24 cellular contexts compared by ENCODE assay signal in the genomic region with DNA sequence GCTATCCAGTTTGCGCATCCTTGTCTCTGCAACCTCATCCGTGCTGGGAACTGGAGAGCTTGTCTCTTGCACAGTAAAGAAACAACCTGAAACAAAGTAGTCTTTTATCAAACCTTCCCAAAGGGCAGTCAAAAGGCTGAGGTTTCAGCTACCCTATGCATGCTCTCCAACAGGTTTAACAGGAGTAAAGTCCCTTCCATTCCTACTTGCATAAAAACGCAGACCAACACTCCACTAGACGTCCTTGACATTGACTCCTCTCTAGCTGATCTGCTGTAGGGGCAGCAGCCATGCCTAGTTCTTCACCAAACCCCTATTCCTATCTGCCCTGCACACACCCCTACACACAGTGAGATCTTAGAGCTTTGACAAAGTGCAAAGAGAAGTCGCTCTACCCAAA. TPM values are rescaled to one million over a fixed set of nuclear protein-coding genes. Genes with fewer than 3 reads are reported as not detected.
"Had no signal": no experiment of that assay in that cellular context is flagged by ENCODE, and none has a peak within 500 bp of the region (broad histone marks: within the 10 kb centered on the region; RNA-seq: fewer than 3 reads in every experiment).

No MANE protein-coding gene starts in this region.

- H3K9me3 ChIP-seq: mucosa of descending colon, ovary, right atrium auricular region, suprapubic skin, upper lobe of left lung had no signal

- H3K27ac ChIP-seq: hepatocyte, left ventricle myocardium inferior, ovary, suprapubic skin, tibial nerve, upper lobe of left lung had no signal

- H3K27ac Mint-ChIP-seq: naive thymus-derived CD4-positive, alpha-beta T cell; natural killer cell treated with Interleukin-12 subunit alpha and Interleukin-12 subunit beta and Interleukin-15 and Interleukin-18, amount 100 ng/mL, for 72 hours; progenitor cell of endocrine pancreas; stimulated activated naive CD8-positive, alpha-beta T cell treated with anti-CD3 and anti-CD28 coated beads, Interleukin-15, Interleukin-2, amounts not matched to agents 100 ng/mL and 50 ng/mL, for 24 hours had no signal

- H3K27me3 ChIP-seq: hepatocyte, ovary, right atrium auricular region, suprapubic skin, tibial nerve, upper lobe of left lung had no signal

- H3K36me3 Mint-ChIP-seq: naive thymus-derived CD4-positive, alpha-beta T cell; natural killer cell treated with Interleukin-12 subunit alpha and Interleukin-12 subunit beta and Interleukin-15 and Interleukin-18, amount 100 ng/mL, for 72 hours had no signal

- H3K4me1 ChIP-seq: left ventricle myocardium inferior, tibial nerve had no signal

- H3K36me3 ChIP-seq: left ventricle myocardium inferior, ovary, right atrium auricular region, suprapubic skin, tibial nerve, upper lobe of left lung had no signal

- DNase-seq: islet precursor cell; left ventricle myocardium inferior; mesendoderm; midbrain; mucosa of descending colon; naive thymus-derived CD4-positive, alpha-beta T cell; ovary; stimulated activated CD4-positive, alpha-beta T cell treated with anti-CD3 and anti-CD28 coated beads, Interleukin-12 subunit alpha, Interleukin-12 subunit beta, amount 100 ng/mL, for 4 hours; stimulated activated CD4-positive, alpha-beta T cell treated with anti-CD3 and anti-CD28 coated beads, Interleukin-15, amount 100 ng/mL, for 24 hours; stimulated activated CD4-positive, alpha-beta T cell treated with anti-CD3 and anti-CD28 coated beads, Interleukin-2, amount 100 ng/mL, for 24 hours; stimulated activated CD4-positive, alpha-beta T cell treated with anti-CD3 and anti-CD28 coated beads, Interleukin-4, amount 100 ng/mL, for 1 hour; stimulated activated naive CD4-positive, alpha-beta T cell; upper lobe of left lung had no signal

- H3K4me3 Mint-ChIP-seq: naive thymus-derived CD4-positive, alpha-beta T cell; natural killer cell treated with Interleukin-12 subunit alpha and Interleukin-12 subunit beta and Interleukin-15 and Interleukin-18, amount 100 ng/mL, for 72 hours; stimulated activated naive CD8-positive, alpha-beta T cell treated with anti-CD3 and anti-CD28 coated beads, Interleukin-15, Interleukin-2, amounts not matched to agents 100 ng/mL and 50 ng/mL, for 24 hours had no signal

- H3K4me1 Mint-ChIP-seq: naive thymus-derived CD4-positive, alpha-beta T cell had no signal

- H3K4me3 ChIP-seq: hepatocyte, left ventricle myocardium inferior, lung, mucosa of descending colon, ovary, right atrium auricular region, skin epidermis, suprapubic skin, tibial nerve, upper lobe of left lung had no signal

- ATAC-seq: mucosa of descending colon; naive thymus-derived CD4-positive, alpha-beta T cell; natural killer cell treated with Interleukin-12 subunit alpha and Interleukin-12 subunit beta and Interleukin-15 and Interleukin-18, amount 100 ng/mL, for 72 hours; sciatic nerve had no signal

- H3K27me3 Mint-ChIP-seq: natural killer cell treated with Interleukin-12 subunit alpha and Interleukin-12 subunit beta and Interleukin-15 and Interleukin-18, amount 100 ng/mL, for 72 hours; progenitor cell of endocrine pancreas; stimulated activated naive CD8-positive, alpha-beta T cell treated with anti-CD3 and anti-CD28 coated beads, Interleukin-15, Interleukin-2, amounts not matched to agents 100 ng/mL and 50 ng/mL, for 24 hours had no signal

- H3K9me3 Mint-ChIP-seq: natural killer cell treated with Interleukin-12 subunit alpha and Interleukin-12 subunit beta and Interleukin-15 and Interleukin-18, amount 100 ng/mL, for 72 hours had no signal

RNA-seq across cellular contexts. Expression of a gene that starts 41.5 kb away (rescaled TPM):
- total RNA-seq: myocyte had no signal
